In genomic region chr19:40271706-40272105, GRCh38 we compare ENCODE assay signal across 1 cellular context.
TF ChIP-seq lines count a peak whose summit lies in the region.

No MANE protein-coding gene starts in this region.

TF ChIP-seq in HEK293, 187 proteins besides CTCF, POLR2A, EP300 and RAD21 (continued from another document):
- TF ChIP-seq ZIC2 (tag by site-specific recombination; IDR thresholded peaks at IDR 0.05) (peak; percentile 43), ZNF558 (tag by site-specific recombination; IDR thresholded peaks at IDR 0.05) (no peak), ZNF692 (tag by site-specific recombination; IDR thresholded peaks at IDR 0.05) (no peak)
- TF ChIP-seq, protein P1, sequence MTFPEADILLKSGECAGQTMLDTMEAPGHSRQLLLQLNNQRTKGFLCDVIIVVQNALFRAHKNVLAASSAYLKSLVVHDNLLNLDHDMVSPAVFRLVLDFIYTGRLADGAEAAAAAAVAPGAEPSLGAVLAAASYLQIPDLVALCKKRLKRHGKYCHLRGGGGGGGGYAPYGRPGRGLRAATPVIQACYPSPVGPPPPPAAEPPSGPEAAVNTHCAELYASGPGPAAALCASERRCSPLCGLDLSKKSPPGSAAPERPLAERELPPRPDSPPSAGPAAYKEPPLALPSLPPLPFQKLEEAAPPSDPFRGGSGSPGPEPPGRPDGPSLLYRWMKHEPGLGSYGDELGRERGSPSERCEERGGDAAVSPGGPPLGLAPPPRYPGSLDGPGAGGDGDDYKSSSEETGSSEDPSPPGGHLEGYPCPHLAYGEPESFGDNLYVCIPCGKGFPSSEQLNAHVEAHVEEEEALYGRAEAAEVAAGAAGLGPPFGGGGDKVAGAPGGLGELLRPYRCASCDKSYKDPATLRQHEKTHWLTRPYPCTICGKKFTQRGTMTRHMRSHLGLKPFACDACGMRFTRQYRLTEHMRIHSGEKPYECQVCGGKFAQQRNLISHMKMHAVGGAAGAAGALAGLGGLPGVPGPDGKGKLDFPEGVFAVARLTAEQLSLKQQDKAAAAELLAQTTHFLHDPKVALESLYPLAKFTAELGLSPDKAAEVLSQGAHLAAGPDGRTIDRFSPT (tag by site-specific recombination; IDR thresholded peaks at IDR 0.05), result no peak
- TF ChIP-seq, protein P2, sequence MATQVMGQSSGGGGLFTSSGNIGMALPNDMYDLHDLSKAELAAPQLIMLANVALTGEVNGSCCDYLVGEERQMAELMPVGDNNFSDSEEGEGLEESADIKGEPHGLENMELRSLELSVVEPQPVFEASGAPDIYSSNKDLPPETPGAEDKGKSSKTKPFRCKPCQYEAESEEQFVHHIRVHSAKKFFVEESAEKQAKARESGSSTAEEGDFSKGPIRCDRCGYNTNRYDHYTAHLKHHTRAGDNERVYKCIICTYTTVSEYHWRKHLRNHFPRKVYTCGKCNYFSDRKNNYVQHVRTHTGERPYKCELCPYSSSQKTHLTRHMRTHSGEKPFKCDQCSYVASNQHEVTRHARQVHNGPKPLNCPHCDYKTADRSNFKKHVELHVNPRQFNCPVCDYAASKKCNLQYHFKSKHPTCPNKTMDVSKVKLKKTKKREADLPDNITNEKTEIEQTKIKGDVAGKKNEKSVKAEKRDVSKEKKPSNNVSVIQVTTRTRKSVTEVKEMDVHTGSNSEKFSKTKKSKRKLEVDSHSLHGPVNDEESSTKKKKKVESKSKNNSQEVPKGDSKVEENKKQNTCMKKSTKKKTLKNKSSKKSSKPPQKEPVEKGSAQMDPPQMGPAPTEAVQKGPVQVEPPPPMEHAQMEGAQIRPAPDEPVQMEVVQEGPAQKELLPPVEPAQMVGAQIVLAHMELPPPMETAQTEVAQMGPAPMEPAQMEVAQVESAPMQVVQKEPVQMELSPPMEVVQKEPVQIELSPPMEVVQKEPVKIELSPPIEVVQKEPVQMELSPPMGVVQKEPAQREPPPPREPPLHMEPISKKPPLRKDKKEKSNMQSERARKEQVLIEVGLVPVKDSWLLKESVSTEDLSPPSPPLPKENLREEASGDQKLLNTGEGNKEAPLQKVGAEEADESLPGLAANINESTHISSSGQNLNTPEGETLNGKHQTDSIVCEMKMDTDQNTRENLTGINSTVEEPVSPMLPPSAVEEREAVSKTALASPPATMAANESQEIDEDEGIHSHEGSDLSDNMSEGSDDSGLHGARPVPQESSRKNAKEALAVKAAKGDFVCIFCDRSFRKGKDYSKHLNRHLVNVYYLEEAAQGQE (tag by site-specific recombination; IDR thresholded peaks at IDR 0.05), result peak; percentile 67
